Comparison of ENCODE assay signal across 23 cellular contexts in the genomic region with DNA sequence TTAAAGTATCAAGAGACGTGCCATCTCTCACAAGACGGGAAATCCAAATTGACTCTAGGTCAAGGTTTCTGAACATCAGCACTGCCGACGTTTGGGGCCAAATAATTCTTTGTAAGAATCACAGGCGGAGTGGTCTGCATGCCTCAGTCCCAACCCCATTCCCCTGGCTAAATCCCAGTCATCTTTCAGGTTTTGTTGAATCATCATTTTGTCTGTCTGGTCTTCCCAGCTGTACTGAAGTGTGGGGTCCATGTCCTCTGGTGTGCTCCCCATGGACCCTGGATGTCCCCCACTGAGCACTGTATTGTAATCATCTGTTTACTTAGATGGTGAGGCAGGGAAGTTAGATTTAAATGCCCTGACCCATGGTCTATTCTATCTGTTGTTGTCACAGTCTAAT.
DNase-seq lines count a peak whose midpoint lies in the region; ATAC-seq, FAIRE-seq and TF ChIP-seq lines count a peak whose summit lies in the region.
"Had no signal": no experiment of that assay in that cellular context is flagged by ENCODE, and none has a peak within 500 bp of the region (broad histone marks: within the 10 kb centered on the region; RNA-seq: fewer than 3 reads in every experiment).

No MANE protein-coding gene starts in this region.

- no peak overlapping the region for H2BK15ac ChIP-seq in IMR-90 (ENCODE audit: low read depth, low read length)

- H2AFZ ChIP-seq in HepG2 (ENCODE audit: low read length): no peak overlapping the region
- H2AFZ ChIP-seq in IMR-90 (replicated peaks; ENCODE audit: low read length, poor library complexity): no peak overlapping the region
- no peak overlapping the region for H2AFZ ChIP-seq in mammary epithelial cell (ENCODE audit: low read depth, low read length)
- H2AFZ ChIP-seq in keratinocyte (ENCODE audit: control insufficient read depth, low read length): no peak overlapping the region

- H3K9ac ChIP-seq in HepG2 (ENCODE audit: insufficient read depth, low read depth, low read length) (no peak overlapping the region), IMR-90 (ENCODE audit: low read depth, low read length) (no peak overlapping the region), mammary epithelial cell (ENCODE audit: insufficient read depth, low read length) (no peak overlapping the region), keratinocyte (ENCODE audit: control insufficient read depth, extremely low read depth, insufficient read depth, low read length) (no peak overlapping the region)
- H3K9ac ChIP-seq: BLaER1 treated with 17β-estradiol and CSF1 and Interleukin-3, amounts not matched to agents 10 nM and 100 nM had no signal

- CTCF ChIA-PET in HepG2 (lab: Yijun Ruan, JAX; ENCODE audit: low intra/inter-chr PET ratio, low total read pairs): no interaction called here
- CTCF ChIA-PET in IMR-90 (lab: Yijun Ruan, JAX): no interaction called here
- CTCF ChIA-PET in mammary epithelial cell (lab: Charles Lee; ENCODE audit: low non-redundant PET): no interaction called here

- ATAC-seq in HepG2: no peak
- no peak for ATAC-seq in right lobe of liver
- no peak for ATAC-seq in IMR-90 (ENCODE audit: low read depth)
- no peak for ATAC-seq in HG03159 (IDR thresholded peaks at IDR 0.05; ENCODE audit: unreplicated experiment)
- ATAC-seq: CD8-positive, alpha-beta T cell had no signal

- H2BK120ac ChIP-seq in IMR-90 (ENCODE audit: low read depth, low read length): no peak overlapping the region

- TF ChIP-seq CTCF in HepG2 (CRISPR knock-in tag; IDR thresholded peaks at IDR 0.05): no peak
- no peak for TF ChIP-seq CTCF in right lobe of liver (IDR thresholded peaks at IDR 0.05)
- no peak for TF ChIP-seq CTCF in IMR-90 (conservative IDR thresholded peaks at IDR 0.05; ENCODE audit: low read depth, low read length)
- TF ChIP-seq CTCF in mammary epithelial cell (conservative IDR thresholded peaks at IDR 0.05 in 1 of 2, IDR thresholded peaks at IDR 0.05 in 1 of 2; ENCODE audit: extremely low read depth in 1 of 2, insufficient read depth in 1 of 2, low read depth in 1 of 2, low read length in 2 of 2): no peak
- TF ChIP-seq CTCF in keratinocyte (optimal IDR thresholded peaks at IDR 0.05 in 1 of 3, IDR thresholded peaks at IDR 0.05 in 1 of 3, conservative IDR thresholded peaks at IDR 0.05 in 1 of 3; ENCODE audit: extremely low read depth in 1 of 3, insufficient read depth in 2 of 3, low read length in 3 of 3): no peak

- H3K9me3 ChIP-seq in HepG2 (ENCODE audit: low read length): no peaks in the 10 kb centered on the region
- no peaks in the 10 kb centered on the region for H3K9me3 ChIP-seq in right lobe of liver
- H3K9me3 ChIP-seq in IMR-90 (ENCODE audit: control insufficient read depth, insufficient read depth, low read length): 0 out of 2 replicates have a peak, but pooled peaks cover 2% of the 10 kb centered on the region
- no peaks in the 10 kb centered on the region for H3K9me3 ChIP-seq in mammary epithelial cell (replicated peaks; ENCODE audit: insufficient read depth, low read length)
- peaks cover 2% of the 10 kb centered on the region for H3K9me3 ChIP-seq in keratinocyte (ENCODE audit: control insufficient read depth, low read depth, low read length)

- no peak overlapping the region for H3K56ac ChIP-seq in IMR-90 (ENCODE audit: extremely low read depth, insufficient read depth, low read length)

- no peak overlapping the region for H2BK5ac ChIP-seq in IMR-90 (ENCODE audit: low read depth, low read length, poor library complexity, severe bottlenecking)

- no peaks in the 10 kb centered on the region for H3K36me3 ChIP-seq in HepG2 (replicated peaks in 1 of 2; ENCODE audit: control insufficient read depth in 1 of 2, insufficient read depth in 2 of 2, low read length in 2 of 2)
- H3K36me3 ChIP-seq in right lobe of liver: no peaks in the 10 kb centered on the region
- no peaks in the 10 kb centered on the region for H3K36me3 ChIP-seq in IMR-90 (ENCODE audit: control insufficient read depth, insufficient read depth, low read length)
- H3K36me3 ChIP-seq in mammary epithelial cell (ENCODE audit: insufficient read depth, low read length): no peaks in the 10 kb centered on the region
- H3K36me3 ChIP-seq in keratinocyte (ENCODE audit: control insufficient read depth in 2 of 2, extremely low read depth in 1 of 2, insufficient read depth in 2 of 2, low read length in 2 of 2): no peaks in the 10 kb centered on the region
- H3K36me3 ChIP-seq: BLaER1 treated with 17β-estradiol and CSF1 and Interleukin-3, amounts not matched to agents 10 nM and 100 nM had no signal

- H3K4me2 ChIP-seq in HepG2 (ENCODE audit: low read depth, low read length) (no peak overlapping the region), IMR-90 (ENCODE audit: low read depth, low read length) (no peak overlapping the region), mammary epithelial cell (ENCODE audit: insufficient read depth, low read depth, low read length) (no peak overlapping the region), keratinocyte (ENCODE audit: control insufficient read depth, extremely low read depth, insufficient read depth, low read depth, low read length) (no peak overlapping the region)
- H3K4me2 ChIP-seq: BLaER1 treated with 17β-estradiol and CSF1 and Interleukin-3, amounts not matched to agents 10 nM and 100 nM had no signal

- DNase-seq in HepG2 (ENCODE audit: low spot score): no peak
- DNase-seq in right lobe of liver: no peak
- DNase-seq in IMR-90: no peak
- no peak for DNase-seq in mammary epithelial cell
- no peak for DNase-seq in keratinocyte (ENCODE audit: low read depth, low spot score)
- DNase-seq in hepatic stellate cell (ENCODE audit: low spot score): no peak
- DNase-seq in SIG-M5 (lab: John Stamatoyannopoulos, UW): no peak
- DNase-seq: 8988T; AML-193; Caco-2; Calu3; CD4-positive, alpha-beta T cell; CD8-positive, alpha-beta T cell; DMS79 treated with DMSO at 0.1 percent for 48 hours; GF-D8 had no signal

- TF ChIP-seq RAD21 in HepG2 (CRISPR knock-in tag; IDR thresholded peaks at IDR 0.05) (no peak), IMR-90 (IDR thresholded peaks at IDR 0.05; ENCODE audit: low read length) (no peak)

- POLR2A ChIA-PET in HepG2 (lab: Yijun Ruan, JAX): no interaction called here
- POLR2A ChIA-PET in IMR-90 (lab: Charles Lee; ENCODE audit: unreplicated experiment): no interaction called here

- no peak overlapping the region for H4K91ac ChIP-seq in IMR-90 (ENCODE audit: insufficient read depth, low read depth, low read length)

- 11% methylated on average over 5 of the region's 5 CpGs for WGBS in HepG2 (ENCODE audit: low lambda C conversion rate)
- WGBS in right lobe of liver (ENCODE audit: insufficient coverage, low coverage, low lambda C conversion rate, missing lambda C conversion rate): 60% methylated on average over 5 of the region's 5 CpGs
- 40% methylated on average over 5 of the region's 5 CpGs; no CpG with 5 or more reads in 1 of the 2 experiments for WGBS in IMR-90 (ENCODE audit: extremely low coverage in 2 of 2, insufficient read length in 1 of 2), 2 experiments
- WGBS in mammary epithelial cell (ENCODE audit: low coverage, missing lambda C conversion rate): 96% methylated on average over 5 of the region's 5 CpGs

- no peak overlapping the region for H3K27ac ChIP-seq in HepG2 (ENCODE audit: extremely low read length, insufficient read depth, low read length)
- H3K27ac ChIP-seq in right lobe of liver: no peak overlapping the region
- no peak overlapping the region for H3K27ac ChIP-seq in IMR-90 (ENCODE audit: insufficient read depth, low read length)
- peak overlapping the region; percentile 74 for H3K27ac ChIP-seq in mammary epithelial cell (ENCODE audit: insufficient read depth, low read depth, low read length)
- H3K27ac ChIP-seq in keratinocyte (ENCODE audit: control insufficient read depth, insufficient read depth, low read length): peak overlapping the region; percentile 18
- H3K27ac ChIP-seq: BLaER1 treated with 17β-estradiol and CSF1 and Interleukin-3, amounts not matched to agents 10 nM and 100 nM; C4-2B had no signal

- H4K20me1 ChIP-seq in HepG2 (ENCODE audit: insufficient read depth, low read length): no peaks in the 10 kb centered on the region
- no peaks in the 10 kb centered on the region for H4K20me1 ChIP-seq in IMR-90 (ENCODE audit: insufficient read depth, low read length)
- no peaks in the 10 kb centered on the region for H4K20me1 ChIP-seq in mammary epithelial cell (ENCODE audit: insufficient read depth, low read length)
- no peaks in the 10 kb centered on the region for H4K20me1 ChIP-seq in keratinocyte (ENCODE audit: control insufficient read depth, extremely low read depth, insufficient read depth, low read length)
- H4K20me1 ChIP-seq: BLaER1 treated with 17β-estradiol and CSF1 and Interleukin-3, amounts not matched to agents 10 nM and 100 nM had no signal

- no peaks in the 10 kb centered on the region for H3K9me1 ChIP-seq in IMR-90 (ENCODE audit: insufficient read depth, low read length)
- H3K9me1 ChIP-seq in keratinocyte (ENCODE audit: control insufficient read depth, extremely low read depth, insufficient read depth, low read length): no peaks in the 10 kb centered on the region

- H2AK5ac ChIP-seq in IMR-90 (ENCODE audit: low read depth, low read length): no peak overlapping the region

- no TSS peak for BruUV-seq in HepG2 (replicated peaks; lab: Mats Ljungman, UMichigan)
- no TSS peak for BruUV-seq in IMR-90 (replicated peaks; lab: Mats Ljungman, UMichigan)
- BruUV-seq in mammary epithelial cell (replicated peaks; lab: Mats Ljungman, UMichigan): no TSS peak

- dilution Hi-C loops in IMR-90 (cut with HindIII; ENCODE audit: low sequenced_read_pairs, unreplicated experiment): no loop called here
- dilution Hi-C loops in mammary epithelial cell (cut with HindIII; ENCODE audit: low sequenced_read_pairs): no loop called here
- dilution Hi-C loops in keratinocyte (cut with MboI; ENCODE audit: extremely low pct_ligation_motif_present, low sequenced_read_pairs): no loop called here

- no peaks in the 10 kb centered on the region; a peak in 1 of 5 replicates for H3K27me3 ChIP-seq in HepG2 (ENCODE audit: control insufficient read depth in 1 of 2, insufficient read depth in 2 of 2, low read length in 2 of 2)
- no peaks in the 10 kb centered on the region for H3K27me3 ChIP-seq in right lobe of liver
- H3K27me3 ChIP-seq in IMR-90 (ENCODE audit: control insufficient read depth, insufficient read depth, low read length): peaks cover 20% of the 10 kb centered on the region
- no peaks in the 10 kb centered on the region for H3K27me3 ChIP-seq in mammary epithelial cell (ENCODE audit: insufficient read depth, low read length)
- H3K27me3 ChIP-seq in keratinocyte (ENCODE audit: control insufficient read depth, extremely low read depth, insufficient read depth, low read length): no peaks in the 10 kb centered on the region
- H3K27me3 ChIP-seq: BLaER1 treated with 17β-estradiol and CSF1 and Interleukin-3, amounts not matched to agents 10 nM and 100 nM had no signal

- no peak overlapping the region for H3K4ac ChIP-seq in IMR-90 (ENCODE audit: low read depth, low read length)

- no peak overlapping the region for H3K23ac ChIP-seq in IMR-90 (ENCODE audit: low read depth, low read length)

- TF ChIP-seq EP300 in HepG2 (IDR thresholded peaks at IDR 0.05; ENCODE audit: low read depth in 2 of 2, low read length in 2 of 2) (no peak), HepG2 (CRISPR knock-in tag; IDR thresholded peaks at IDR 0.05; ENCODE audit: borderline replicate concordance) (no peak)

- no peak overlapping the region for H4K5ac ChIP-seq in IMR-90 (ENCODE audit: low read depth, low read length)

- no peak overlapping the region for H2AK9ac ChIP-seq in IMR-90 (replicated peaks; ENCODE audit: low read depth, low read length, poor library complexity)

- H3K79me1 ChIP-seq in IMR-90 (ENCODE audit: low read depth in 1 of 2, low read length in 2 of 2): no peaks in the 10 kb centered on the region

- no peaks in the 10 kb centered on the region for H3K79me2 ChIP-seq in HepG2 (ENCODE audit: insufficient read depth, low read length)
- H3K79me2 ChIP-seq in mammary epithelial cell (ENCODE audit: insufficient read depth, low read length): no peaks in the 10 kb centered on the region
- no peaks in the 10 kb centered on the region for H3K79me2 ChIP-seq in keratinocyte (ENCODE audit: control insufficient read depth, insufficient read depth, low read length)

- intact Hi-C loops in HepG2 (cut with micrococcal nuclease; ENCODE audit: unreplicated experiment) (no loop called here), right lobe of liver (cut with DNase I) (no loop called here), IMR-90 (cut with micrococcal nuclease) (no loop called here), mammary epithelial cell (cut with micrococcal nuclease) (no loop called here)

- no peak for FAIRE-seq in HepG2 (lab: Jason Lieb, UNC)
- FAIRE-seq in keratinocyte (lab: Jason Lieb, UNC): no peak
- FAIRE-seq: A204.1, D721Med, G401.6, GM12891, GM19239 had no signal

- H2BK20ac ChIP-seq in IMR-90 (ENCODE audit: low read depth, low read length): no peak overlapping the region

- no peak overlapping the region for H3K14ac ChIP-seq in IMR-90 (replicated peaks; ENCODE audit: low read depth, low read length)

- H4K8ac ChIP-seq in IMR-90 (ENCODE audit: low read depth in 2 of 2, low read length in 2 of 2): no peak overlapping the region

- H3K4me3 ChIP-seq in HepG2 (replicated peaks in 1 of 3; ENCODE audit: insufficient read depth in 1 of 3, low read depth in 2 of 3, low read length in 3 of 3): no peak overlapping the region
- no peak overlapping the region for H3K4me3 ChIP-seq in right lobe of liver
- H3K4me3 ChIP-seq in IMR-90 (ENCODE audit: insufficient read depth, low read depth, low read length): no peak overlapping the region
- H3K4me3 ChIP-seq in mammary epithelial cell (replicated peaks in 1 of 3; ENCODE audit: insufficient read depth in 1 of 3, low read depth in 2 of 3, low read length in 3 of 3): no peak overlapping the region
- H3K4me3 ChIP-seq in keratinocyte (ENCODE audit: control insufficient read depth in 2 of 3, extremely low read depth in 1 of 3, insufficient read depth in 2 of 3, low read depth in 1 of 3, low read length in 3 of 3): no peak overlapping the region
- H3K4me3 ChIP-seq: BLaER1 treated with 17β-estradiol and CSF1 and Interleukin-3, amounts not matched to agents 10 nM and 100 nM had no signal

- H3K18ac ChIP-seq in IMR-90 (ENCODE audit: low read depth, low read length): no peak overlapping the region

- no peaks in the 10 kb centered on the region for H3K4me1 ChIP-seq in HepG2 (ENCODE audit: insufficient read depth, low read length)
- no peaks in the 10 kb centered on the region for H3K4me1 ChIP-seq in right lobe of liver
- H3K4me1 ChIP-seq in IMR-90 (ENCODE audit: control insufficient read depth, insufficient read depth, low read length): no peaks in the 10 kb centered on the region
- H3K4me1 ChIP-seq in mammary epithelial cell (ENCODE audit: insufficient read depth, low read length): peaks cover 14% of the 10 kb centered on the region
- H3K4me1 ChIP-seq in keratinocyte (ENCODE audit: control insufficient read depth, extremely low read depth, insufficient read depth, low read length): no peaks in the 10 kb centered on the region
- H3K4me1 ChIP-seq: BLaER1 treated with 17β-estradiol and CSF1 and Interleukin-3, amounts not matched to agents 10 nM and 100 nM; Caco-2 had no signal

- no peak for TF ChIP-seq POLR2A in HepG2 (IDR thresholded peaks at IDR 0.05; ENCODE audit: insufficient read depth in 1 of 2, low read depth in 2 of 2, low read length in 2 of 2)
- TF ChIP-seq POLR2A in right lobe of liver (IDR thresholded peaks at IDR 0.05): no peak
- no peak for TF ChIP-seq POLR2A in IMR-90 (IDR thresholded peaks at IDR 0.05; ENCODE audit: low read depth, low read length)

- in situ Hi-C loops in HepG2 (cut with HindIII; ENCODE audit: extremely low pct_ligation_motif_present, low pct_unique_long_range_greater_than_20kb): no loop called here
- in situ Hi-C loops in IMR-90 (cut with MboI; ENCODE audit: low sequenced_read_pairs): no loop called here
- in situ Hi-C loops in mammary epithelial cell (cut with MboI; ENCODE audit: low sequenced_read_pairs in 2 of 2): no loop called here

Comparison
In these comparisons a context has a peak if more than half of its experiments do, and no peak if none do; other contexts are left out.
1. H3K27ac ChIP-seq: peak in mammary epithelial cell (single experiment) and keratinocyte (single experiment); none in HepG2 (single experiment), right lobe of liver (0 of 3) and IMR-90 (single experiment).